Comparison of ENCODE assay signal across 22 cellular contexts in the genomic region with DNA sequence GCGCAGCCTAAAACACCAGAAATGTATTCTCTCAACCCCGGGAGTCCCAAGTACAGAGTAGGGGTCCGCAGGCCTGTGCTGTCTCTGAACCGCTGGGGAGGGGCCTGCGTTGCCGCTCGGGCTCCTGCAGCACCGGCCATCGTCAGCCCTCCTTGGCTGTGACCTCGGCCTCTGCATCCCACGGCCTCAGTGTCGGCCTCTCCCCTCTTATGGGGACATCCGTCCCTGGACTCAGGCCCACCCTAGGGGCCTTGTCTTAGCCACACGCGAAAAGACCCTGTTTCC. TPM values are rescaled to one million over a fixed set of nuclear protein-coding genes. Genes with fewer than 3 reads are reported as not detected.
"Had no signal": no experiment of that assay in that cellular context is flagged by ENCODE, and none has a peak within 500 bp of the region (broad histone marks: within the 10 kb centered on the region; RNA-seq: fewer than 3 reads in every experiment).

No MANE protein-coding gene starts in this region.

- H3K27me3 ChIP-seq: MG63 had no signal

- ATAC-seq: HepG2, SK-N-SH treated with all-trans-retinoic acid at 6 μM for 48 hours had no signal

- H3K36me3 ChIP-seq: MG63 had no signal

- DNase-seq: IMR-90, Karpas-422, KG1, MV-4-11, NCI-H1048, NCI-H1105, NCI-H146, NCI-H187, NCI-H2029, NCI-H2081 treated with DMSO at 0.1 percent for 48 hours, NCI-H2171, NCI-H226, NCI-H446, NCI-H510A, NCI-H524 treated with DMSO at 0.1 percent for 48 hours, NCI-H774, T-helper 1 cell had no signal

- H3K4me3 ChIP-seq: MG63 had no signal

- H3K27ac ChIP-seq: RWPE1 had no signal

RNA-seq across cellular contexts. Expression of gene KCNG2, which starts 50.5 kb away (rescaled TPM):
- total RNA-seq: HepG2, HT1080, IMR-90 had no signal
